12 cellular contexts compared by ENCODE assay signal in genomic region chr11:76587810-76588454, GRCh38.
A peak's percentile ranks its signal among the peaks of the same experiment; 100 is the strongest.
DNase-seq lines count a peak whose midpoint lies in the region; ATAC-seq and TF ChIP-seq lines count a peak whose summit lies in the region.
"Had no signal": no experiment of that assay in that cellular context is flagged by ENCODE, and none has a peak within 500 bp of the region (broad histone marks: within the 10 kb centered on the region; RNA-seq: fewer than 3 reads in every experiment).

No MANE protein-coding gene starts in this region.

- H3K4me2 ChIP-seq in OCI-LY3 (ENCODE audit: low read length), result 0 out of 2 replicates have a peak overlapping the region, but pooled peaks have one; percentile 4
- H3K4me2 ChIP-seq in parathyroid adenoma (ENCODE audit: low read length), result no peak overlapping the region
- H3K4me2 ChIP-seq: KMS-11 had no signal

- no peak overlapping the region for H3K27ac ChIP-seq in OCI-LY3 (ENCODE audit: low read length)
- peak overlapping the region; percentile 81 for H3K27ac ChIP-seq in parathyroid adenoma
- H3K27ac ChIP-seq: KMS-11, SJCRH30 had no signal

- H3K27me3 ChIP-seq in OCI-LY3 (ENCODE audit: low read depth, low read length) (peaks cover 4% of the 10 kb centered on the region; the same call in 1 of the 2 replicates), parathyroid adenoma (ENCODE audit: control insufficient read depth, insufficient read depth, low read length) (no peaks in the 10 kb centered on the region)
- H3K27me3 ChIP-seq: SJCRH30 had no signal

- no peaks in the 10 kb centered on the region for H3K36me3 Mint-ChIP-seq in dendritic cell treated with granulocyte-macrophage colony-stimulating factor and Interleukin-4, amounts not matched to agents 40 ng/mL and 50 ng/mL, for 4 days (ENCODE audit: low read depth)

- no peaks in the 10 kb centered on the region for H3K9me3 ChIP-seq in OCI-LY3 (ENCODE audit: insufficient read depth, low read length)
- H3K9me3 ChIP-seq in parathyroid adenoma (ENCODE audit: control insufficient read depth, low read length), result no peaks in the 10 kb centered on the region
- H3K9me3 ChIP-seq: SJCRH30 had no signal

- no peaks in the 10 kb centered on the region for H3K36me3 ChIP-seq in OCI-LY3 (replicated peaks; ENCODE audit: low read depth, low read length)
- H3K36me3 ChIP-seq in parathyroid adenoma (ENCODE audit: control insufficient read depth, insufficient read depth, low read length), result no peaks in the 10 kb centered on the region
- H3K36me3 ChIP-seq: SJCRH30 had no signal

- H3K4me3 ChIP-seq in OCI-LY3 (ENCODE audit: low read length) (no peak overlapping the region), parathyroid adenoma (ENCODE audit: low read depth, low read length) (no peak overlapping the region)
- H3K4me3 ChIP-seq: SJCRH30 had no signal

- H3K79me2 ChIP-seq in OCI-LY3 (ENCODE audit: low read length) (no peaks in the 10 kb centered on the region), parathyroid adenoma (no peaks in the 10 kb centered on the region)

- no peak overlapping the region for H3K4me3 Mint-ChIP-seq in dendritic cell treated with granulocyte-macrophage colony-stimulating factor and Interleukin-4, amounts not matched to agents 40 ng/mL and 50 ng/mL, for 4 days
- H3K4me3 Mint-ChIP-seq: neural crest cell had no signal

- no peak overlapping the region for H3K9ac ChIP-seq in OCI-LY3 (ENCODE audit: low read length)
- H3K9ac ChIP-seq in parathyroid adenoma, result no peak overlapping the region
- H3K9ac ChIP-seq: KMS-11 had no signal

- no peaks in the 10 kb centered on the region for H4K20me1 ChIP-seq in OCI-LY3 (ENCODE audit: insufficient read depth, low read length)

- DNase-seq in CD1c-positive myeloid dendritic cell (ENCODE audit: extremely low spot score), result peak; percentile 18
- no peak for DNase-seq in stimulated activated naive CD4-positive, alpha-beta T cell treated with Interleukin-2 at 50 U/mL for 16 hours (lab: John Stamatoyannopoulos, UW)
- no peak for DNase-seq in NCI-H146 (lab: John Stamatoyannopoulos, UW)
- DNase-seq: cerebellar nuclear complex, SJCRH30 had no signal

- H3K4me1 Mint-ChIP-seq in dendritic cell treated with granulocyte-macrophage colony-stimulating factor and Interleukin-4, amounts not matched to agents 40 ng/mL and 50 ng/mL, for 4 days (ENCODE audit: low read depth), result peaks cover 27% of the 10 kb centered on the region

- no peak for ATAC-seq in GM18520 (IDR thresholded peaks at IDR 0.05; ENCODE audit: unreplicated experiment)
- no peak for ATAC-seq in GM21515 (IDR thresholded peaks at IDR 0.05; ENCODE audit: unreplicated experiment)

- peaks cover 13% of the 10 kb centered on the region for H3K27me3 Mint-ChIP-seq in dendritic cell treated with granulocyte-macrophage colony-stimulating factor and Interleukin-4, amounts not matched to agents 40 ng/mL and 50 ng/mL, for 4 days

- TF ChIP-seq CTCF in OCI-LY3 (IDR thresholded peaks at IDR 0.05; ENCODE audit: low read depth, low read length) (no peak), parathyroid adenoma (IDR thresholded peaks at IDR 0.05) (no peak)

- intact Hi-C loops in dendritic cell treated with granulocyte-macrophage colony-stimulating factor and Interleukin-4, amounts not matched to agents 40 ng/mL and 50 ng/mL, for 4 days (cut with micrococcal nuclease), result loop anchor here (5.0 kb wide), 1 partner anchor 44 kb away; no protein-coding TSS in a partner anchor

- peak overlapping the region; percentile 89 for H3K27ac Mint-ChIP-seq in dendritic cell treated with granulocyte-macrophage colony-stimulating factor and Interleukin-4, amounts not matched to agents 40 ng/mL and 50 ng/mL, for 4 days

- H2AFZ ChIP-seq in OCI-LY3 (ENCODE audit: low read depth, low read length) (peak overlapping the region; percentile 62; the same call in 1 of the 2 replicates), parathyroid adenoma (no peak overlapping the region)

- no peaks in the 10 kb centered on the region for H3K9me3 Mint-ChIP-seq in dendritic cell treated with granulocyte-macrophage colony-stimulating factor and Interleukin-4, amounts not matched to agents 40 ng/mL and 50 ng/mL, for 4 days
- H3K9me3 Mint-ChIP-seq: neural crest cell had no signal

- peaks cover 6% of the 10 kb centered on the region for H3K4me1 ChIP-seq in OCI-LY3 (ENCODE audit: low read length)
- H3K4me1 ChIP-seq in parathyroid adenoma, result no peaks in the 10 kb centered on the region
- H3K4me1 ChIP-seq: SJCRH30 had no signal
